ENCODE assay signal across 8 cellular contexts in the genomic region with DNA sequence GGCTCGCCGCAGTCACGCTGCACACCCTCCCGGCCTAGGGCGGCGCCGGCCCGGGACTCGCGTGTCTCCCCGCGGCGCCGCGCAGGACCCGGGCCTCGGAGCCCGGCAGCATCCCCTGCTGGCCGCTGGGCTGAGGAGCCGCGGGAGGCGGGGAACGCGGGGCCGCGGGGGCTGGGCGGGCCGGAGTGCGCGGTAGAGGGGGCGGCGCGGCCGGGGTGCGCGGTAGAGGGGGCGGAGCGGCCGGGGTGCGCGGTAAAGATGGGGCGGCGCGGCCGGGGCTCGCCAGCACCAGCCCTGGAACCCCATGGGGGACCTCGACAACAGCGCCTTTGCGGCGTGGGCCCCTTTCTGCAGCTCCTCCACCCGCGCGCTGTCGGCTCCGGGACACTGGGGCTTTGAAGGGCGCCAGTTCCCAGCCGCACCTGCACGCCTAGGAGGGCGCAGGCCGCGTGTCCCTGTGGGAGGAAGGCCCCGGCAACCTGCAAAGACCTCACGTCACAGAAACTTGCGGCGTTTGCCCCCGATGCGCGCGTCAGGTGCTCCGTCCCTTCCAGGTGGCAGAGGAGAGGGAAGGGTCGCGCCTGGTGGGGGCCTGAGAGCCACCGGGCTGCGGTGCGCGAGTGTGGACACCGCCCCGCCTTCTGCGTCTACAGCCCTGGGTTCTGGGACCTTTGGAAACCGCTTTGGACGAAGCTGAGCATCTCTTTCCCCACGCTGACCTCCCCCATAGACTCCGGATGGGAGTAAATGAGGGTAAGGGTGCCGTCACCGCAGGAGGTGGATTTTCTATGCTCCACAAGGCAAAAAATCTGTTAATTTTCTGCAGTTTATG. TPM values are rescaled to one million over a fixed set of nuclear protein-coding genes. Genes with fewer than 3 reads are reported as not detected.
DNase-seq lines count a peak whose midpoint lies in the region; ATAC-seq and TF ChIP-seq lines count a peak whose summit lies in the region.

No MANE protein-coding gene starts in this region.

- 0 out of 2 replicates have a peak overlapping the region, but pooled peaks have one; percentile 8 for H3K4me3 ChIP-seq in WI38 (ENCODE audit: low read depth, low read length)
- H3K4me3 ChIP-seq in gastroesophageal sphincter, result peak overlapping the region; percentile 14 to 57

- no peak for DNase-seq in AG09319 (ENCODE audit: extremely low read depth, low read depth)
- no peak for DNase-seq in osteocyte (ENCODE audit: extremely low spot score, unreplicated experiment)
- no peak for DNase-seq in UCSD-AML1 (lab: John Stamatoyannopoulos, UW; ENCODE audit: unreplicated experiment)
- no peak for DNase-seq in NCI-H226

- H3K36me3 ChIP-seq in gastroesophageal sphincter, result no peaks in the 10 kb centered on the region

- ATAC-seq in GM19023 (IDR thresholded peaks at IDR 0.05; ENCODE audit: unreplicated experiment) (peak; percentile 49), gastroesophageal sphincter (peak; percentile 95), GM19467 (IDR thresholded peaks at IDR 0.05; ENCODE audit: unreplicated experiment) (no peak)

- H3K27me3 ChIP-seq in gastroesophageal sphincter, result peaks cover 18% of the 10 kb centered on the region

- H3K4me1 ChIP-seq in gastroesophageal sphincter, result peaks cover 0 to 18% (median 5%) of the 10 kb centered on the region in 3 donors

- no peak overlapping the region for H3K27ac Mint-ChIP-seq in osteocyte (ENCODE audit: unreplicated experiment)

- no peak for TF ChIP-seq EP300 in gastroesophageal sphincter (IDR thresholded peaks at IDR 0.05)

- peak; percentile 17 for TF ChIP-seq CTCF in AG09319 (IDR thresholded peaks at IDR 0.05; ENCODE audit: low read depth, low read length)
- TF ChIP-seq CTCF in WI38 (IDR thresholded peaks at IDR 0.05; ENCODE audit: low read depth, low read length), result no peak
- peak in 3 of 4 experiments; percentile 52 to 68 (median 66) for TF ChIP-seq CTCF in gastroesophageal sphincter (IDR thresholded peaks at IDR 0.05)
- TF ChIP-seq CTCF in osteocyte (IDR thresholded peaks at IDR 0.05), result peak; percentile 48

- no peak for TF ChIP-seq POLR2A in gastroesophageal sphincter (IDR thresholded peaks at IDR 0.05)

- WGBS in gastroesophageal sphincter (ENCODE audit: low coverage in 1 of 2), 2 donors, result 39 to 70% methylated on average over 2 to 4 of the region's 85 CpGs

- H3K4me3 Mint-ChIP-seq in osteocyte (ENCODE audit: unreplicated experiment), result peak overlapping the region; percentile 22

- peak overlapping the region in 3 of 4 donors; percentile 17 to 58 (median 53) for H3K27ac ChIP-seq in gastroesophageal sphincter

- no peaks in the 10 kb centered on the region for H3K36me3 Mint-ChIP-seq in osteocyte (ENCODE audit: unreplicated experiment)

- H3K9me3 ChIP-seq in gastroesophageal sphincter, result no peaks in the 10 kb centered on the region

- peaks cover 61% of the 10 kb centered on the region for H3K27me3 Mint-ChIP-seq in osteocyte (ENCODE audit: unreplicated experiment)

- no peaks in the 10 kb centered on the region for H3K9me3 Mint-ChIP-seq in osteocyte (ENCODE audit: unreplicated experiment)

- H3K4me1 Mint-ChIP-seq in osteocyte (ENCODE audit: unreplicated experiment), result peaks cover 1% of the 10 kb centered on the region

RNA-seq across cellular contexts. Expression of gene NSUN2, which starts 49.6 kb away (rescaled TPM):
- total RNA-seq in gastroesophageal sphincter (10 to 100 TPM; 34.0 to 50.3 (median 43.6) TPM), osteocyte (48.7 and 50.1 TPM in 2 replicates)

RNA-seq across cellular contexts. Expression of gene SRD5A1, which starts 50.0 kb away (rescaled TPM):
- total RNA-seq in gastroesophageal sphincter, result 1 to 10 TPM; 2.2 to 5.6 (median 3.4) TPM
- total RNA-seq in osteocyte, result 25.0 and 28.5 TPM in 2 replicates
